ENCODE assay signal across 24 cellular contexts in genomic region chr6:38370653-38371311, GRCh38.
DNase-seq lines count a peak whose midpoint lies in the region; ATAC-seq, FAIRE-seq and TF ChIP-seq lines count a peak whose summit lies in the region.
"Had no signal": no experiment of that assay in that cellular context is flagged by ENCODE, and none has a peak within 500 bp of the region (broad histone marks: within the 10 kb centered on the region; RNA-seq: fewer than 3 reads in every experiment).

No MANE protein-coding gene starts in this region.

- DNase-seq in AG09319 (ENCODE audit: extremely low read depth, low read depth), result peak; percentile 64
- DNase-seq in NCI-H146 (lab: John Stamatoyannopoulos, UW), result peak; percentile 61
- DNase-seq in fibroblast of peridontal ligament (ENCODE audit: extremely low read depth), result peak; percentile 69
- peak; percentile 6 for DNase-seq in nephron progenitor cell
- no peak for DNase-seq in pancreas
- DNase-seq in frontal cortex (ENCODE audit: low spot score in 2 of 2), result no peak
- no peak for DNase-seq in ascending aorta (ENCODE audit: low spot score in 2 of 2)
- DNase-seq: activated CD4-positive, alpha-beta T cell treated with anti-CD3 and anti-CD28 coated beads, Interleukin-2, amount 10 ng/mL, durations not matched to agents 24 days and 14 days; activated naive CD8-positive, alpha-beta T cell treated with anti-CD3 and anti-CD28 coated beads for 36 hours; body of pancreas; CD4-positive, CD25-positive, alpha-beta regulatory T cell; DMS53; effector memory CD8-positive, alpha-beta T cell; H7; immature natural killer cell; NCI-H2081; PC-3; stimulated activated naive B cell treated with anti-CD40 and anti-IgM and Interleukin-4, amounts not matched to agents 10 μg/mL and 1 μg/mL and 100 μg/mL, for 72 hours; transverse colon had no signal

- TF ChIP-seq CTCF in AG09319 (IDR thresholded peaks at IDR 0.05; ENCODE audit: low read depth, low read length), result no peak
- no peak for TF ChIP-seq CTCF in nephron progenitor cell (IDR thresholded peaks at IDR 0.05)
- TF ChIP-seq CTCF in pancreas (IDR thresholded peaks at IDR 0.05), result no peak
- no peak for TF ChIP-seq CTCF in ascending aorta (IDR thresholded peaks at IDR 0.05)

- intact Hi-C loops in pancreas (cut with DNase I), result no loop called here
- intact Hi-C loops in ascending aorta (cut with DNase I), result no loop called here

- H3K27me3 ChIP-seq in pancreas, result no peaks in the 10 kb centered on the region
- no peaks in the 10 kb centered on the region for H3K27me3 ChIP-seq in ascending aorta
- H3K27me3 ChIP-seq: body of pancreas, transverse colon had no signal

- H3K9me3 ChIP-seq in pancreas (no peaks in the 10 kb centered on the region), ascending aorta (no peaks in the 10 kb centered on the region)
- H3K9me3 ChIP-seq: body of pancreas, transverse colon had no signal

- peaks cover 18% of the 10 kb centered on the region for H3K27me3 Mint-ChIP-seq in nephron progenitor cell (ENCODE audit: low read depth, poor library complexity)
- H3K27me3 Mint-ChIP-seq: activated CD4-positive, alpha-beta T cell treated with anti-CD3 and anti-CD28 coated beads, Interleukin-2, amount 10 ng/mL, durations not matched to agents 24 days and 14 days; activated naive CD8-positive, alpha-beta T cell treated with anti-CD3 and anti-CD28 coated beads for 36 hours; activated T-helper 17 cell treated with anti-CD3 and anti-CD28 coated beads, Interleukin-2, amount 50 U/mL, for 72 hours; CD4-positive, CD25-positive, alpha-beta regulatory T cell; effector memory CD8-positive, alpha-beta T cell; stimulated activated naive B cell treated with anti-CD40 and anti-IgM and Interleukin-4, amounts not matched to agents 10 μg/mL and 1 μg/mL and 100 μg/mL, for 72 hours had no signal

- peak overlapping the region; percentile 83 for H3K27ac Mint-ChIP-seq in nephron progenitor cell
- H3K27ac Mint-ChIP-seq: activated CD4-positive, alpha-beta T cell treated with anti-CD3 and anti-CD28 coated beads, Interleukin-2, amount 10 ng/mL, durations not matched to agents 24 days and 14 days; activated naive CD8-positive, alpha-beta T cell treated with anti-CD3 and anti-CD28 coated beads for 36 hours; activated T-helper 17 cell treated with anti-CD3 and anti-CD28 coated beads, Interleukin-2, amount 50 U/mL, for 72 hours; CD4-positive, CD25-positive, alpha-beta regulatory T cell; effector memory CD8-positive, alpha-beta T cell; stimulated activated naive B cell treated with anti-CD40 and anti-IgM and Interleukin-4, amounts not matched to agents 10 μg/mL and 1 μg/mL and 100 μg/mL, for 72 hours had no signal

- H3K4me3 Mint-ChIP-seq in nephron progenitor cell, result peak overlapping the region; percentile 44
- H3K4me3 Mint-ChIP-seq: activated CD4-positive, alpha-beta T cell treated with anti-CD3 and anti-CD28 coated beads, Interleukin-2, amount 10 ng/mL, durations not matched to agents 24 days and 14 days; activated naive CD8-positive, alpha-beta T cell treated with anti-CD3 and anti-CD28 coated beads for 36 hours; activated T-helper 17 cell treated with anti-CD3 and anti-CD28 coated beads, Interleukin-2, amount 50 U/mL, for 72 hours; CD4-positive, CD25-positive, alpha-beta regulatory T cell; effector memory CD8-positive, alpha-beta T cell; immature natural killer cell; stimulated activated naive B cell treated with anti-CD40 and anti-IgM and Interleukin-4, amounts not matched to agents 10 μg/mL and 1 μg/mL and 100 μg/mL, for 72 hours had no signal

- no peaks in the 10 kb centered on the region for H3K9me3 Mint-ChIP-seq in nephron progenitor cell
- H3K9me3 Mint-ChIP-seq: activated CD4-positive, alpha-beta T cell treated with anti-CD3 and anti-CD28 coated beads, Interleukin-2, amount 10 ng/mL, durations not matched to agents 24 days and 14 days; activated naive CD8-positive, alpha-beta T cell treated with anti-CD3 and anti-CD28 coated beads for 36 hours; activated T-helper 17 cell treated with anti-CD3 and anti-CD28 coated beads, Interleukin-2, amount 50 U/mL, for 72 hours; CD4-positive, CD25-positive, alpha-beta regulatory T cell; effector memory CD8-positive, alpha-beta T cell; immature natural killer cell; stimulated activated naive B cell treated with anti-CD40 and anti-IgM and Interleukin-4, amounts not matched to agents 10 μg/mL and 1 μg/mL and 100 μg/mL, for 72 hours had no signal

- no peaks in the 10 kb centered on the region for H3K36me3 Mint-ChIP-seq in nephron progenitor cell (ENCODE audit: low read depth)
- H3K36me3 Mint-ChIP-seq: activated naive CD8-positive, alpha-beta T cell treated with anti-CD3 and anti-CD28 coated beads for 36 hours; immature natural killer cell had no signal

- WGBS in pancreas, 2 donors, result 78% methylated on average over 2 of the region's 2 CpGs

- peaks cover 57% of the 10 kb centered on the region for H3K4me1 Mint-ChIP-seq in nephron progenitor cell
- H3K4me1 Mint-ChIP-seq: activated CD4-positive, alpha-beta T cell treated with anti-CD3 and anti-CD28 coated beads, Interleukin-2, amount 10 ng/mL, durations not matched to agents 24 days and 14 days had no signal

- FAIRE-seq in pancreas (lab: Jason Lieb, UNC), result no peak
- FAIRE-seq in frontal cortex (lab: Jason Lieb, UNC), result no peak
- FAIRE-seq: GM12878, K562 had no signal

- H3K36me3 ChIP-seq in pancreas (no peaks in the 10 kb centered on the region), ascending aorta (no peaks in the 10 kb centered on the region)
- H3K36me3 ChIP-seq: transverse colon had no signal

- H3K4me1 ChIP-seq in pancreas (no peaks in the 10 kb centered on the region), ascending aorta (no peaks in the 10 kb centered on the region)
- H3K4me1 ChIP-seq: body of pancreas, transverse colon had no signal

- ATAC-seq in pancreas (no peak), HG03095 (IDR thresholded peaks at IDR 0.05; ENCODE audit: unreplicated experiment) (no peak)
- ATAC-seq: activated T-helper 17 cell treated with anti-CD3 and anti-CD28 coated beads, Interleukin-2, amount 50 U/mL, for 72 hours; body of pancreas; effector memory CD8-positive, alpha-beta T cell; GM12878; K562; PC-3; stimulated activated naive B cell treated with anti-CD40 and anti-IgM and Interleukin-4, amounts not matched to agents 10 μg/mL and 1 μg/mL and 100 μg/mL, for 72 hours had no signal

- H3K4me3 ChIP-seq in pancreas (no peak overlapping the region), ascending aorta (no peak overlapping the region)
- H3K4me3 ChIP-seq: body of pancreas, GM12878, K562, lung, transverse colon had no signal

- H3K27ac ChIP-seq in pancreas (no peak overlapping the region), ascending aorta (no peak overlapping the region)
- H3K27ac ChIP-seq: body of pancreas had no signal

Comparison
In these comparisons a context has a peak if more than half of its experiments do, and no peak if none do; other contexts are left out.
1. DNase-seq: peak in AG09319 (single experiment), NCI-H146 (single experiment), fibroblast of peridontal ligament (single experiment) and nephron progenitor cell (single experiment); none in pancreas (0 of 6), frontal cortex (0 of 2) and ascending aorta (0 of 2).